ENCODE assay signal across 32 cellular contexts in genomic region chr19:18626906-18627305, GRCh38. TPM values are rescaled to one million over a fixed set of nuclear protein-coding genes. Genes with fewer than 3 reads are reported as not detected.
"Had no signal": no experiment of that assay in that cellular context is flagged by ENCODE, and none has a peak within 500 bp of the region (broad histone marks: within the 10 kb centered on the region; RNA-seq: fewer than 3 reads in every experiment).

No MANE protein-coding gene starts in this region.

- H3K27ac ChIP-seq: adrenal gland, ascending aorta, esophagus squamous epithelium, gastrocnemius medialis, hepatocyte, parathyroid adenoma, psoas muscle, tibial artery, upper lobe of right lung had no signal

- H3K27me3 ChIP-seq: adrenal gland, ascending aorta, esophagus squamous epithelium, gastrocnemius medialis, hepatocyte, upper lobe of right lung had no signal

- H3K27ac Mint-ChIP-seq: activated naive CD8-positive, alpha-beta T cell treated with anti-CD3 and anti-CD28 coated beads for 36 hours; endodermal cell; mesothelial cell of epicardium; naive B cell; nephron progenitor cell; stimulated activated memory B cell treated with anti-CD40 and anti-IgM and Interleukin-4, amounts not matched to agents 10 μg/mL and 1 μg/mL and 100 μg/mL, for 72 hours had no signal

- H3K4me3 ChIP-seq: adrenal gland, ascending aorta, esophagus squamous epithelium, gastrocnemius medialis, hepatocyte, psoas muscle, smooth muscle cell, tibial artery, upper lobe of right lung had no signal

- ATAC-seq: gastrocnemius medialis; left cardiac atrium; psoas muscle; stimulated activated memory B cell treated with anti-CD40 and anti-IgM and Interleukin-4, amounts not matched to agents 10 μg/mL and 1 μg/mL and 100 μg/mL, for 72 hours; stimulated activated naive CD8-positive, alpha-beta T cell treated with anti-CD3 and anti-CD28 coated beads, Interleukin-15, amount 100 ng/mL, for 72 hours; upper lobe of right lung had no signal

- H3K36me3 Mint-ChIP-seq: activated naive CD8-positive, alpha-beta T cell treated with anti-CD3 and anti-CD28 coated beads for 36 hours; mesothelial cell of epicardium; naive B cell; stimulated activated memory B cell treated with anti-CD40 and anti-IgM and Interleukin-4, amounts not matched to agents 10 μg/mL and 1 μg/mL and 100 μg/mL, for 72 hours had no signal

- H3K4me1 ChIP-seq: adrenal gland, parathyroid adenoma, psoas muscle, upper lobe of right lung had no signal

- H3K36me3 ChIP-seq: adrenal gland, ascending aorta, esophagus squamous epithelium, gastrocnemius medialis, tibial artery, upper lobe of right lung had no signal

- H3K4me1 Mint-ChIP-seq: activated naive CD8-positive, alpha-beta T cell treated with anti-CD3 and anti-CD28 coated beads for 36 hours; endodermal cell; mesothelial cell of epicardium; stimulated activated memory B cell treated with anti-CD40 and anti-IgM and Interleukin-4, amounts not matched to agents 10 μg/mL and 1 μg/mL and 100 μg/mL, for 72 hours; stimulated activated naive CD8-positive, alpha-beta T cell treated with anti-CD3 and anti-CD28 coated beads, Interleukin-15, amount 100 ng/mL, for 72 hours had no signal

- H3K4me3 Mint-ChIP-seq: activated naive CD8-positive, alpha-beta T cell treated with anti-CD3 and anti-CD28 coated beads for 36 hours; endodermal cell; mesothelial cell of epicardium; naive B cell; nephron progenitor cell; stimulated activated memory B cell treated with anti-CD40 and anti-IgM and Interleukin-4, amounts not matched to agents 10 μg/mL and 1 μg/mL and 100 μg/mL, for 72 hours; stimulated activated naive CD8-positive, alpha-beta T cell treated with anti-CD3 and anti-CD28 coated beads, Interleukin-15, amount 100 ng/mL, for 72 hours had no signal

- H3K9me3 ChIP-seq: adrenal gland, ascending aorta, esophagus squamous epithelium, gastrocnemius medialis, psoas muscle, tibial artery, upper lobe of right lung had no signal

- DNase-seq: activated CD4-positive, alpha-beta T cell treated with anti-CD3 and anti-CD28 coated beads for 4 hours; activated CD4-positive, alpha-beta T cell treated with anti-CD3 and anti-CD28 coated beads, Interleukin-2, amount 50 U/mL, for 48 hours; activated CD4-positive, CD25-positive, alpha-beta regulatory T cell; activated CD8-positive, alpha-beta memory T cell treated with anti-CD3 and anti-CD28 coated beads for 24 hours; activated effector memory CD4-positive, alpha-beta T cell treated with Interleukin-2 at 50 U/mL for 16 hours; activated naive CD4-positive, alpha-beta T cell treated with Interleukin-2 at 50 U/mL for 16 hours; activated naive CD8-positive, alpha-beta T cell treated with anti-CD3 and anti-CD28 coated beads for 36 hours; adrenal gland; caudate nucleus; endodermal cell; esophagus squamous epithelium; gastrocnemius medialis; left cardiac atrium; naive B cell; nephron progenitor cell; nucleus accumbens; psoas muscle; stimulated activated CD4-positive, alpha-beta T cell treated with anti-CD3 and anti-CD28 coated beads, Interleukin-1b, Interleukin-23, amount 100 ng/mL, for 48 hours; stimulated activated CD4-positive, alpha-beta T cell treated with anti-CD3 and anti-CD28 coated beads, Interleukin-4, amount 100 ng/mL, for 4 hours; stimulated activated CD8-positive, alpha-beta memory T cell treated with anti-CD3 and anti-CD28 coated beads, Interleukin-4, amount 100 ng/mL, for 48 hours; stimulated activated naive CD8-positive, alpha-beta T cell treated with anti-CD3 and anti-CD28 coated beads, Interleukin-15, amount 100 ng/mL, for 72 hours; substantia nigra; tibial artery; upper lobe of right lung had no signal

- H3K9me3 Mint-ChIP-seq: activated naive CD8-positive, alpha-beta T cell treated with anti-CD3 and anti-CD28 coated beads for 36 hours; endodermal cell; mesothelial cell of epicardium; naive B cell; nephron progenitor cell; stimulated activated memory B cell treated with anti-CD40 and anti-IgM and Interleukin-4, amounts not matched to agents 10 μg/mL and 1 μg/mL and 100 μg/mL, for 72 hours; stimulated activated naive CD8-positive, alpha-beta T cell treated with anti-CD3 and anti-CD28 coated beads, Interleukin-15, amount 100 ng/mL, for 72 hours had no signal

RNA-seq across cellular contexts. Expression of gene TMEM59L, which starts 14.2 kb away (rescaled TPM):
- total RNA-seq: activated naive CD8-positive, alpha-beta T cell treated with anti-CD3 and anti-CD28 coated beads for 36 hours; ascending aorta had no signal
- polyA plus RNA-seq: keratinocyte had no signal

RNA-seq across cellular contexts. Expression of gene CRLF1, which starts 20.3 kb away (rescaled TPM):
- total RNA-seq: activated naive CD8-positive, alpha-beta T cell treated with anti-CD3 and anti-CD28 coated beads for 36 hours; T-helper 1 cell treated with Interleukin-12 subunit alpha and Interleukin-12 subunit beta and Interleukin-4 antibody, amounts not matched to agents 30 ng/mL and 1 ng/mL, for 36 hours had no signal
